Comparison of ENCODE assay signal across 14 cellular contexts in the genomic region with DNA sequence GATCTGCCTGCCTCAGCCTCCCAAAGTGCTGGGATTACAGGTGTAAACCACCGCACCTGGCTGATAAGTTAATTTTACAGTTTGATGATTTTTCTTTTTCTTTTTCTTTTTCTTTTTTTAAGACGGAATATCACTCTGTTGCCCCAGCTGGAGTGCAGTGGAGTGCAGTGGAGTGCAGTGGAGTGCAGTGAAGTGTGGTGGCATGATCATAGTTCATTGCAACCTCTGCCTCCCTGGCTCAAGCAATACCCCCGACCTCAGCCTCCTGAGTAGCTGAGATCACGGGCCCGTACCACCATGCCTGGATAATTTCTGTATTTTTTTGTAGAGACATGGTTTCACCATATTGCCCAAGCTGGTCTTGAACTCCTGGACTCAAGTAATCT.
A peak's percentile ranks its signal among the peaks of the same experiment; 100 is the strongest.
DNase-seq lines count a peak whose midpoint lies in the region; ATAC-seq and TF ChIP-seq lines count a peak whose summit lies in the region.
"Had no signal": no experiment of that assay in that cellular context is flagged by ENCODE, and none has a peak within 500 bp of the region (broad histone marks: within the 10 kb centered on the region; RNA-seq: fewer than 3 reads in every experiment).

No MANE protein-coding gene starts in this region.

- ATAC-seq in GM19025 (IDR thresholded peaks at IDR 0.05; ENCODE audit: low read depth, unreplicated experiment) (peak; percentile 62), HG02571 (IDR thresholded peaks at IDR 0.05; ENCODE audit: unreplicated experiment) (peak; percentile 48), HG03196 (IDR thresholded peaks at IDR 0.05; ENCODE audit: unreplicated experiment) (peak; percentile 73)

- no peaks in the 10 kb centered on the region for H3K36me3 ChIP-seq in suprapubic skin
- no peaks in the 10 kb centered on the region for H3K36me3 ChIP-seq in left ventricle myocardium inferior
- H3K36me3 ChIP-seq: thyroid gland had no signal

- peak overlapping the region; percentile 89 for H3K27ac ChIP-seq in temporal lobe (ENCODE audit: low read depth, low read length)
- no peak overlapping the region for H3K27ac ChIP-seq in suprapubic skin
- H3K27ac ChIP-seq in left ventricle myocardium inferior (replicated peaks): no peak overlapping the region
- H3K27ac ChIP-seq: thyroid gland had no signal

- TF ChIP-seq EP300 in suprapubic skin (IDR thresholded peaks at IDR 0.05): no peak

- H3K4me3 ChIP-seq in suprapubic skin: no peak overlapping the region
- no peak overlapping the region for H3K4me3 ChIP-seq in left ventricle myocardium inferior
- H3K4me3 ChIP-seq: thyroid gland had no signal

- H3K27me3 ChIP-seq in suprapubic skin (no peaks in the 10 kb centered on the region), left ventricle myocardium inferior (ENCODE audit: low read depth) (no peaks in the 10 kb centered on the region)
- H3K27me3 ChIP-seq: thyroid gland had no signal

- H3K4me1 ChIP-seq in suprapubic skin (no peaks in the 10 kb centered on the region), left ventricle myocardium inferior (no peaks in the 10 kb centered on the region)
- H3K4me1 ChIP-seq: thyroid gland had no signal

- intact Hi-C loops in left ventricle myocardium inferior (cut with micrococcal nuclease): no loop called here

- no peaks in the 10 kb centered on the region for H3K9me3 ChIP-seq in suprapubic skin
- no peaks in the 10 kb centered on the region for H3K9me3 ChIP-seq in left ventricle myocardium inferior (replicated peaks)
- H3K9me3 ChIP-seq: thyroid gland had no signal

- no peak for TF ChIP-seq POLR2A in suprapubic skin (IDR thresholded peaks at IDR 0.05)

- no peak for TF ChIP-seq CTCF in suprapubic skin (IDR thresholded peaks at IDR 0.05)
- TF ChIP-seq CTCF in left ventricle myocardium inferior (IDR thresholded peaks at IDR 0.05; ENCODE audit: borderline replicate concordance): no peak

- no peak for DNase-seq in suprapubic skin (ENCODE audit: low spot score in 2 of 2)
- DNase-seq in left ventricle myocardium inferior: no peak
- DNase-seq in GM19240 (ENCODE audit: insufficient read length, low spot score): no peak
- DNase-seq: activated T-cell treated with anti-CD3 and anti-CD28 coated beads, Interleukin-2, amount 50 U/mL, for 24 hours; DMS 273 treated with DMSO at 0.1 percent for 48 hours; IMR-90; NCI-H2081; retina; RPMI8226; thyroid gland had no signal

- WGBS in suprapubic skin: 91% methylated on average over 5 of the region's 5 CpGs
